8 cellular contexts compared by ENCODE assay signal in genomic region chr7:39624935-39625694, GRCh38. TPM values are rescaled to one million over a fixed set of nuclear protein-coding genes. Genes with fewer than 3 reads are reported as not detected.
DNase-seq lines count a peak whose midpoint lies in the region; ATAC-seq, FAIRE-seq and TF ChIP-seq lines count a peak whose summit lies in the region.

No MANE protein-coding gene starts in this region.

- POLR2A ChIA-PET in activated CD8-positive, alpha-beta T cell treated with anti-CD3 and anti-CD28 coated beads for 36 hours (lab: Charles Lee) = interaction anchor here (0.7 to 3.3 kb wide), 3 partner anchors 12 to 47 kb away, joined by 3 to 12 read pairs (median 9); no protein-coding TSS in a partner anchor

- H3K9me3 Mint-ChIP-seq in activated naive CD4-positive, alpha-beta T cell treated with anti-CD3 and anti-CD28 coated beads, Interleukin-2, amount 10 ng/mL, durations not matched to agents 7 days and 5 days = no peaks in the 10 kb centered on the region
- H3K9me3 Mint-ChIP-seq in activated CD8-positive, alpha-beta T cell treated with anti-CD3 and anti-CD28 coated beads for 36 hours = no peaks in the 10 kb centered on the region
- peaks cover 12% of the 10 kb centered on the region for H3K9me3 Mint-ChIP-seq in glutamatergic neuron (ENCODE audit: unreplicated experiment)

- intact Hi-C loops in activated CD8-positive, alpha-beta T cell treated with anti-CD3 and anti-CD28 coated beads for 36 hours (cut with micrococcal nuclease) = loop anchor here (5.0 kb wide), 1 partner anchor 38 kb away; no protein-coding TSS in a partner anchor

- peaks cover 37% of the 10 kb centered on the region for H3K36me3 Mint-ChIP-seq in activated naive CD4-positive, alpha-beta T cell treated with anti-CD3 and anti-CD28 coated beads, Interleukin-2, amount 10 ng/mL, durations not matched to agents 7 days and 5 days
- peaks cover 20% of the 10 kb centered on the region for H3K36me3 Mint-ChIP-seq in activated CD8-positive, alpha-beta T cell treated with anti-CD3 and anti-CD28 coated beads for 36 hours (ENCODE audit: low read depth)
- no peaks in the 10 kb centered on the region for H3K36me3 Mint-ChIP-seq in glutamatergic neuron (ENCODE audit: unreplicated experiment)

- no peak overlapping the region for H3K27ac ChIP-seq in thoracic aorta

- CTCF ChIA-PET in activated naive CD4-positive, alpha-beta T cell treated with anti-CD3 and anti-CD28 coated beads, Interleukin-2, amount 10 ng/mL, durations not matched to agents 7 days and 5 days (lab: Charles Lee) = interaction anchor here (1.3 to 5.4 kb wide), 2 partner anchors 46 to 121 kb away, joined by 3 to 47 read pairs; no protein-coding TSS in a partner anchor
- CTCF ChIA-PET in activated CD8-positive, alpha-beta T cell treated with anti-CD3 and anti-CD28 coated beads for 36 hours (lab: Charles Lee) = interaction anchor here (0.7 to 4.7 kb wide), 4 partner anchors 15 to 125 kb away, joined by 3 to 59 read pairs (median 4); no protein-coding TSS in a partner anchor

- no peaks in the 10 kb centered on the region for H3K27me3 Mint-ChIP-seq in activated naive CD4-positive, alpha-beta T cell treated with anti-CD3 and anti-CD28 coated beads, Interleukin-2, amount 10 ng/mL, durations not matched to agents 7 days and 5 days
- H3K27me3 Mint-ChIP-seq in activated CD8-positive, alpha-beta T cell treated with anti-CD3 and anti-CD28 coated beads for 36 hours = no peaks in the 10 kb centered on the region
- peaks cover 12% of the 10 kb centered on the region for H3K27me3 Mint-ChIP-seq in glutamatergic neuron (ENCODE audit: unreplicated experiment)

- no peak for DNase-seq in activated naive CD4-positive, alpha-beta T cell treated with anti-CD3 and anti-CD28 coated beads, Interleukin-2, amount 10 ng/mL, durations not matched to agents 7 days and 5 days
- DNase-seq in activated naive CD4-positive, alpha-beta T cell (lab: John Stamatoyannopoulos, UW) = no peak
- no peak for DNase-seq in activated CD8-positive, alpha-beta T cell treated with anti-CD3 and anti-CD28 coated beads for 36 hours
- DNase-seq in glutamatergic neuron = no peak
- DNase-seq in thoracic aorta (ENCODE audit: low spot score) = no peak
- no peak for DNase-seq in frontal cortex (ENCODE audit: low spot score in 2 of 2)
- no peak for DNase-seq in LoVo (ENCODE audit: low spot score)
- DNase-seq in nucleus accumbens (lab: John Stamatoyannopoulos, UW) = no peak

- no peaks in the 10 kb centered on the region for H3K27me3 ChIP-seq in thoracic aorta (replicated peaks; ENCODE audit: insufficient read depth)

- H3K4me3 ChIP-seq in thoracic aorta = peak overlapping the region; percentile 92

- no peak for ATAC-seq in activated CD8-positive, alpha-beta T cell treated with anti-CD3 and anti-CD28 coated beads for 36 hours
- ATAC-seq in thoracic aorta (ENCODE audit: insufficient number of reproducible peaks, low FRiP score, low read depth) = no peak

- H3K9me3 ChIP-seq in thoracic aorta = no peaks in the 10 kb centered on the region

- peaks cover 10 to 39% of the 10 kb centered on the region in 2 donors for H3K4me1 ChIP-seq in thoracic aorta (ENCODE audit: control insufficient read depth in 1 of 2, low read depth in 2 of 2)

- no peaks in the 10 kb centered on the region for H3K36me3 ChIP-seq in thoracic aorta

- peaks cover 59% of the 10 kb centered on the region for H3K4me1 Mint-ChIP-seq in activated naive CD4-positive, alpha-beta T cell treated with anti-CD3 and anti-CD28 coated beads, Interleukin-2, amount 10 ng/mL, durations not matched to agents 7 days and 5 days
- peaks cover 53% of the 10 kb centered on the region for H3K4me1 Mint-ChIP-seq in activated CD8-positive, alpha-beta T cell treated with anti-CD3 and anti-CD28 coated beads for 36 hours (ENCODE audit: low read depth)
- H3K4me1 Mint-ChIP-seq in glutamatergic neuron (ENCODE audit: low read depth, unreplicated experiment) = peaks cover 26% of the 10 kb centered on the region

- no peak for FAIRE-seq in frontal cortex (lab: Jason Lieb, UNC)

- H3K4me3 Mint-ChIP-seq in activated naive CD4-positive, alpha-beta T cell treated with anti-CD3 and anti-CD28 coated beads, Interleukin-2, amount 10 ng/mL, durations not matched to agents 7 days and 5 days = peak overlapping the region; percentile 98
- peak overlapping the region; percentile 99 for H3K4me3 Mint-ChIP-seq in activated CD8-positive, alpha-beta T cell treated with anti-CD3 and anti-CD28 coated beads for 36 hours
- H3K4me3 Mint-ChIP-seq in glutamatergic neuron (ENCODE audit: unreplicated experiment) = peak overlapping the region; percentile 96

- peak overlapping the region; percentile 94 for H3K27ac Mint-ChIP-seq in activated naive CD4-positive, alpha-beta T cell treated with anti-CD3 and anti-CD28 coated beads, Interleukin-2, amount 10 ng/mL, durations not matched to agents 7 days and 5 days
- H3K27ac Mint-ChIP-seq in activated CD8-positive, alpha-beta T cell treated with anti-CD3 and anti-CD28 coated beads for 36 hours = peak overlapping the region; percentile 95
- peak overlapping the region; percentile 64 for H3K27ac Mint-ChIP-seq in glutamatergic neuron (ENCODE audit: unreplicated experiment)

- TF ChIP-seq CTCF in activated CD8-positive, alpha-beta T cell treated with anti-CD3 and anti-CD28 coated beads for 36 hours (IDR thresholded peaks at IDR 0.05) = no peak
- no peak for TF ChIP-seq CTCF in glutamatergic neuron (IDR thresholded peaks at IDR 0.05; ENCODE audit: partially characterized antibody, unreplicated experiment)
- TF ChIP-seq CTCF in thoracic aorta (IDR thresholded peaks at IDR 0.05) = no peak

RNA-seq across cellular contexts. Expression of gene RALA, which starts 1.7 kb away (rescaled TPM):
- total RNA-seq in activated CD8-positive, alpha-beta T cell treated with anti-CD3 and anti-CD28 coated beads for 36 hours = 10 to 100 TPM; 32.5 to 32.8 TPM
- total RNA-seq in glutamatergic neuron (ENCODE audit: unreplicated experiment) (69.9 TPM), thoracic aorta (1 to 10 TPM; 7.3 to 9.8 TPM), frontal cortex (35.5 TPM)

RNA-seq across cellular contexts. Expression of gene YAE1, which starts 58.9 kb away (rescaled TPM):
- 10 to 100 TPM in 1 of 2 experiments, 1 to 10 TPM in 1; 9.6 to 10.9 TPM for total RNA-seq in activated CD8-positive, alpha-beta T cell treated with anti-CD3 and anti-CD28 coated beads for 36 hours
- 43.6 TPM for total RNA-seq in glutamatergic neuron (ENCODE audit: unreplicated experiment)
- total RNA-seq in thoracic aorta = 10 to 100 TPM; 11.9 to 19.9 TPM
- 45.2 TPM for total RNA-seq in frontal cortex
